In genomic region chr10:70331486-70332268, GRCh38 we compare ENCODE assay signal across 1 cellular context.
TF ChIP-seq lines count a peak whose summit lies in the region.

No MANE protein-coding gene starts in this region.

TF ChIP-seq in HepG2, 621 proteins besides CTCF, POLR2A, EP300 and RAD21 (continued from another document and continues in another):
- no peak for TF ChIP-seq FIP1L1 (IDR thresholded peaks at IDR 0.05; ENCODE audit: borderline replicate concordance, insufficient read depth, low read depth, low read length)
- 0 out of 2 replicates have a peak, but pooled peaks have one; percentile 9 for TF ChIP-seq ATF3 (CRISPR knock-in tag; IDR thresholded peaks at IDR 0.05)
- TF ChIP-seq ZMYM3 (CRISPR knock-in tag; IDR thresholded peaks at IDR 0.05), result 0 out of 2 replicates have a peak, but pooled peaks have one; percentile 25
- no peak for TF ChIP-seq HNRNPL (IDR thresholded peaks at IDR 0.05; ENCODE audit: low read depth, low read length)
- TF ChIP-seq, protein P1, sequence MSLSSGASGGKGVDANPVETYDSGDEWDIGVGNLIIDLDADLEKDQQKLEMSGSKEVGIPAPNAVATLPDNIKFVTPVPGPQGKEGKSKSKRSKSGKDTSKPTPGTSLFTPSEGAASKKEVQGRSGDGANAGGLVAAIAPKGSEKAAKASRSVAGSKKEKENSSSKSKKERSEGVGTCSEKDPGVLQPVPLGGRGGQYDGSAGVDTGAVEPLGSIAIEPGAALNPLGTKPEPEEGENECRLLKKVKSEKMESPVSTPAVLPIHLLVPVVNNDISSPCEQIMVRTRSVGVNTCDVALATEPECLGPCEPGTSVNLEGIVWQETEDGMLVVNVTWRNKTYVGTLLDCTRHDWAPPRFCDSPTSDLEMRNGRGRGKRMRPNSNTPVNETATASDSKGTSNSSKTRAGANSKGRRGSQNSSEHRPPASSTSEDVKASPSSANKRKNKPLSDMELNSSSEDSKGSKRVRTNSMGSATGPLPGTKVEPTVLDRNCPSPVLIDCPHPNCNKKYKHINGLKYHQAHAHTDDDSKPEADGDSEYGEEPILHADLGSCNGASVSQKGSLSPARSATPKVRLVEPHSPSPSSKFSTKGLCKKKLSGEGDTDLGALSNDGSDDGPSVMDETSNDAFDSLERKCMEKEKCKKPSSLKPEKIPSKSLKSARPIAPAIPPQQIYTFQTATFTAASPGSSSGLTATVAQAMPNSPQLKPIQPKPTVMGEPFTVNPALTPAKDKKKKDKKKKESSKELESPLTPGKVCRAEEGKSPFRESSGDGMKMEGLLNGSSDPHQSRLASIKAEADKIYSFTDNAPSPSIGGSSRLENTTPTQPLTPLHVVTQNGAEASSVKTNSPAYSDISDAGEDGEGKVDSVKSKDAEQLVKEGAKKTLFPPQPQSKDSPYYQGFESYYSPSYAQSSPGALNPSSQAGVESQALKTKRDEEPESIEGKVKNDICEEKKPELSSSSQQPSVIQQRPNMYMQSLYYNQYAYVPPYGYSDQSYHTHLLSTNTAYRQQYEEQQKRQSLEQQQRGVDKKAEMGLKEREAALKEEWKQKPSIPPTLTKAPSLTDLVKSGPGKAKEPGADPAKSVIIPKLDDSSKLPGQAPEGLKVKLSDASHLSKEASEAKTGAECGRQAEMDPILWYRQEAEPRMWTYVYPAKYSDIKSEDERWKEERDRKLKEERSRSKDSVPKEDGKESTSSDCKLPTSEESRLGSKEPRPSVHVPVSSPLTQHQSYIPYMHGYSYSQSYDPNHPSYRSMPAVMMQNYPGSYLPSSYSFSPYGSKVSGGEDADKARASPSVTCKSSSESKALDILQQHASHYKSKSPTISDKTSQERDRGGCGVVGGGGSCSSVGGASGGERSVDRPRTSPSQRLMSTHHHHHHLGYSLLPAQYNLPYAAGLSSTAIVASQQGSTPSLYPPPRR (CRISPR knock-in tag; IDR thresholded peaks at IDR 0.05; ENCODE audit: borderline replicate concordance), result no peak
- TF ChIP-seq, protein P2, sequence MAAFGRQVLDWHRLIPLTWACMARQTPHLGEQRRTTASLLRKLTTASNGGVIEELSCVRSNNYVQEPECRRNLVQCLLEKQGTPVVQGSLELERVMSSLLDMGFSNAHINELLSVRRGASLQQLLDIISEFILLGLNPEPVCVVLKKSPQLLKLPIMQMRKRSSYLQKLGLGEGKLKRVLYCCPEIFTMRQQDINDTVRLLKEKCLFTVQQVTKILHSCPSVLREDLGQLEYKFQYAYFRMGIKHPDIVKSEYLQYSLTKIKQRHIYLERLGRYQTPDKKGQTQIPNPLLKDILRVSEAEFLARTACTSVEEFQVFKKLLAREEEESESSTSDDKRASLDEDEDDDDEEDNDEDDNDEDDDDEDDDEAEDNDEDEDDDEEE (CRISPR knock-in tag; IDR thresholded peaks at IDR 0.05), result no peak
- TF ChIP-seq, protein P3, sequence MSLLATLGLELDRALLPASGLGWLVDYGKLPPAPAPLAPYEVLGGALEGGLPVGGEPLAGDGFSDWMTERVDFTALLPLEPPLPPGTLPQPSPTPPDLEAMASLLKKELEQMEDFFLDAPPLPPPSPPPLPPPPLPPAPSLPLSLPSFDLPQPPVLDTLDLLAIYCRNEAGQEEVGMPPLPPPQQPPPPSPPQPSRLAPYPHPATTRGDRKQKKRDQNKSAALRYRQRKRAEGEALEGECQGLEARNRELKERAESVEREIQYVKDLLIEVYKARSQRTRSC (CRISPR knock-in tag; IDR thresholded peaks at IDR 0.05; ENCODE audit: low read depth), result no peak
- TF ChIP-seq, protein P4, sequence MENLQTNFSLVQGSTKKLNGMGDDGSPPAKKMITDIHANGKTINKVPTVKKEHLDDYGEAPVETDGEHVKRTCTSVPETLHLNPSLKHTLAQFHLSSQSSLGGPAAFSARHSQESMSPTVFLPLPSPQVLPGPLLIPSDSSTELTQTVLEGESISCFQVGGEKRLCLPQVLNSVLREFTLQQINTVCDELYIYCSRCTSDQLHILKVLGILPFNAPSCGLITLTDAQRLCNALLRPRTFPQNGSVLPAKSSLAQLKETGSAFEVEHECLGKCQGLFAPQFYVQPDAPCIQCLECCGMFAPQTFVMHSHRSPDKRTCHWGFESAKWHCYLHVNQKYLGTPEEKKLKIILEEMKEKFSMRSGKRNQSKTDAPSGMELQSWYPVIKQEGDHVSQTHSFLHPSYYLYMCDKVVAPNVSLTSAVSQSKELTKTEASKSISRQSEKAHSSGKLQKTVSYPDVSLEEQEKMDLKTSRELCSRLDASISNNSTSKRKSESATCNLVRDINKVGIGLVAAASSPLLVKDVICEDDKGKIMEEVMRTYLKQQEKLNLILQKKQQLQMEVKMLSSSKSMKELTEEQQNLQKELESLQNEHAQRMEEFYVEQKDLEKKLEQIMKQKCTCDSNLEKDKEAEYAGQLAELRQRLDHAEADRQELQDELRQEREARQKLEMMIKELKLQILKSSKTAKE (CRISPR knock-in tag; IDR thresholded peaks at IDR 0.05; ENCODE audit: borderline replicate concordance), result 0 out of 2 replicates have a peak, but pooled peaks have one; percentile 23
- no peak for TF ChIP-seq ZNF468 (CRISPR knock-in tag; IDR thresholded peaks at IDR 0.05)
- TF ChIP-seq THRA (CRISPR knock-in tag; IDR thresholded peaks at IDR 0.05; ENCODE audit: borderline replicate concordance), result 0 out of 2 replicates have a peak, but pooled peaks have one; percentile 8
- TF ChIP-seq, protein P5, sequence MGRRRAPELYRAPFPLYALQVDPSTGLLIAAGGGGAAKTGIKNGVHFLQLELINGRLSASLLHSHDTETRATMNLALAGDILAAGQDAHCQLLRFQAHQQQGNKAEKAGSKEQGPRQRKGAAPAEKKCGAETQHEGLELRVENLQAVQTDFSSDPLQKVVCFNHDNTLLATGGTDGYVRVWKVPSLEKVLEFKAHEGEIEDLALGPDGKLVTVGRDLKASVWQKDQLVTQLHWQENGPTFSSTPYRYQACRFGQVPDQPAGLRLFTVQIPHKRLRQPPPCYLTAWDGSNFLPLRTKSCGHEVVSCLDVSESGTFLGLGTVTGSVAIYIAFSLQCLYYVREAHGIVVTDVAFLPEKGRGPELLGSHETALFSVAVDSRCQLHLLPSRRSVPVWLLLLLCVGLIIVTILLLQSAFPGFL (CRISPR knock-in tag; IDR thresholded peaks at IDR 0.05), result no peak
- TF ChIP-seq ZFYVE20 (CRISPR knock-in tag; IDR thresholded peaks at IDR 0.05; ENCODE audit: borderline replicate concordance, low read depth), result no peak
- TF ChIP-seq, protein P6, sequence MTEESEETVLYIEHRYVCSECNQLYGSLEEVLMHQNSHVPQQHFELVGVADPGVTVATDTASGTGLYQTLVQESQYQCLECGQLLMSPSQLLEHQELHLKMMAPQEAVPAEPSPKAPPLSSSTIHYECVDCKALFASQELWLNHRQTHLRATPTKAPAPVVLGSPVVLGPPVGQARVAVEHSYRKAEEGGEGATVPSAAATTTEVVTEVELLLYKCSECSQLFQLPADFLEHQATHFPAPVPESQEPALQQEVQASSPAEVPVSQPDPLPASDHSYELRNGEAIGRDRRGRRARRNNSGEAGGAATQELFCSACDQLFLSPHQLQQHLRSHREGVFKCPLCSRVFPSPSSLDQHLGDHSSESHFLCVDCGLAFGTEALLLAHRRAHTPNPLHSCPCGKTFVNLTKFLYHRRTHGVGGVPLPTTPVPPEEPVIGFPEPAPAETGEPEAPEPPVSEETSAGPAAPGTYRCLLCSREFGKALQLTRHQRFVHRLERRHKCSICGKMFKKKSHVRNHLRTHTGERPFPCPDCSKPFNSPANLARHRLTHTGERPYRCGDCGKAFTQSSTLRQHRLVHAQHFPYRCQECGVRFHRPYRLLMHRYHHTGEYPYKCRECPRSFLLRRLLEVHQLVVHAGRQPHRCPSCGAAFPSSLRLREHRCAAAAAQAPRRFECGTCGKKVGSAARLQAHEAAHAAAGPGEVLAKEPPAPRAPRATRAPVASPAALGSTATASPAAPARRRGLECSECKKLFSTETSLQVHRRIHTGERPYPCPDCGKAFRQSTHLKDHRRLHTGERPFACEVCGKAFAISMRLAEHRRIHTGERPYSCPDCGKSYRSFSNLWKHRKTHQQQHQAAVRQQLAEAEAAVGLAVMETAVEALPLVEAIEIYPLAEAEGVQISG (CRISPR knock-in tag; IDR thresholded peaks at IDR 0.05), result 0 out of 2 replicates have a peak, but pooled peaks have one; percentile 25
- TF ChIP-seq GFI1 (CRISPR knock-in tag; IDR thresholded peaks at IDR 0.05; ENCODE audit: borderline replicate concordance), result peak; percentile 50; the same call in 1 of the 2 replicates
- TF ChIP-seq RARA (CRISPR knock-in tag; IDR thresholded peaks at IDR 0.05), result peak; percentile 64
- TF ChIP-seq, protein P7, sequence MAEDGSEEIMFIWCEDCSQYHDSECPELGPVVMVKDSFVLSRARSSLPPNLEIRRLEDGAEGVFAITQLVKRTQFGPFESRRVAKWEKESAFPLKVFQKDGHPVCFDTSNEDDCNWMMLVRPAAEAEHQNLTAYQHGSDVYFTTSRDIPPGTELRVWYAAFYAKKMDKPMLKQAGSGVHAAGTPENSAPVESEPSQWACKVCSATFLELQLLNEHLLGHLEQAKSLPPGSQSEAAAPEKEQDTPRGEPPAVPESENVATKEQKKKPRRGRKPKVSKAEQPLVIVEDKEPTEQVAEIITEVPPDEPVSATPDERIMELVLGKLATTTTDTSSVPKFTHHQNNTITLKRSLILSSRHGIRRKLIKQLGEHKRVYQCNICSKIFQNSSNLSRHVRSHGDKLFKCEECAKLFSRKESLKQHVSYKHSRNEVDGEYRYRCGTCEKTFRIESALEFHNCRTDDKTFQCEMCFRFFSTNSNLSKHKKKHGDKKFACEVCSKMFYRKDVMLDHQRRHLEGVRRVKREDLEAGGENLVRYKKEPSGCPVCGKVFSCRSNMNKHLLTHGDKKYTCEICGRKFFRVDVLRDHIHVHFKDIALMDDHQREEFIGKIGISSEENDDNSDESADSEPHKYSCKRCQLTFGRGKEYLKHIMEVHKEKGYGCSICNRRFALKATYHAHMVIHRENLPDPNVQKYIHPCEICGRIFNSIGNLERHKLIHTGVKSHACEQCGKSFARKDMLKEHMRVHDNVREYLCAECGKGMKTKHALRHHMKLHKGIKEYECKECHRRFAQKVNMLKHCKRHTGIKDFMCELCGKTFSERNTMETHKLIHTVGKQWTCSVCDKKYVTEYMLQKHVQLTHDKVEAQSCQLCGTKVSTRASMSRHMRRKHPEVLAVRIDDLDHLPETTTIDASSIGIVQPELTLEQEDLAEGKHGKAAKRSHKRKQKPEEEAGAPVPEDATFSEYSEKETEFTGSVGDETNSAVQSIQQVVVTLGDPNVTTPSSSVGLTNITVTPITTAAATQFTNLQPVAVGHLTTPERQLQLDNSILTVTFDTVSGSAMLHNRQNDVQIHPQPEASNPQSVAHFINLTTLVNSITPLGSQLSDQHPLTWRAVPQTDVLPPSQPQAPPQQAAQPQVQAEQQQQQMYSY (CRISPR knock-in tag; IDR thresholded peaks at IDR 0.05), result peak; percentile 83
- TF ChIP-seq GATAD2A (CRISPR knock-in tag; IDR thresholded peaks at IDR 0.05), result peak; percentile 34; the same call in 1 of the 2 replicates
- TF ChIP-seq SMC3 (IDR thresholded peaks at IDR 0.05; ENCODE audit: low read length), result peak; percentile 42; the same call in 1 of the 2 replicates
- TF ChIP-seq ZFP91 (CRISPR knock-in tag; IDR thresholded peaks at IDR 0.05; ENCODE audit: borderline replicate concordance), result 0 out of 2 replicates have a peak, but pooled peaks have one; percentile 13
- TF ChIP-seq ZNF335 (CRISPR knock-in tag; IDR thresholded peaks at IDR 0.05), result no peak
- TF ChIP-seq NKX3-1 (CRISPR knock-in tag; IDR thresholded peaks at IDR 0.05), result no peak
- TF ChIP-seq ZNF552 (CRISPR knock-in tag; IDR thresholded peaks at IDR 0.05; ENCODE audit: borderline replicate concordance), result 0 out of 2 replicates have a peak, but pooled peaks have one; percentile 34
- no peak for TF ChIP-seq HMGXB3 (CRISPR knock-in tag; IDR thresholded peaks at IDR 0.05; ENCODE audit: borderline replicate concordance)
- no peak for TF ChIP-seq CENPT (CRISPR knock-in tag; IDR thresholded peaks at IDR 0.05; ENCODE audit: low read depth)
- TF ChIP-seq THAP11 (CRISPR knock-in tag; IDR thresholded peaks at IDR 0.05), result no peak
